In the genomic region with DNA sequence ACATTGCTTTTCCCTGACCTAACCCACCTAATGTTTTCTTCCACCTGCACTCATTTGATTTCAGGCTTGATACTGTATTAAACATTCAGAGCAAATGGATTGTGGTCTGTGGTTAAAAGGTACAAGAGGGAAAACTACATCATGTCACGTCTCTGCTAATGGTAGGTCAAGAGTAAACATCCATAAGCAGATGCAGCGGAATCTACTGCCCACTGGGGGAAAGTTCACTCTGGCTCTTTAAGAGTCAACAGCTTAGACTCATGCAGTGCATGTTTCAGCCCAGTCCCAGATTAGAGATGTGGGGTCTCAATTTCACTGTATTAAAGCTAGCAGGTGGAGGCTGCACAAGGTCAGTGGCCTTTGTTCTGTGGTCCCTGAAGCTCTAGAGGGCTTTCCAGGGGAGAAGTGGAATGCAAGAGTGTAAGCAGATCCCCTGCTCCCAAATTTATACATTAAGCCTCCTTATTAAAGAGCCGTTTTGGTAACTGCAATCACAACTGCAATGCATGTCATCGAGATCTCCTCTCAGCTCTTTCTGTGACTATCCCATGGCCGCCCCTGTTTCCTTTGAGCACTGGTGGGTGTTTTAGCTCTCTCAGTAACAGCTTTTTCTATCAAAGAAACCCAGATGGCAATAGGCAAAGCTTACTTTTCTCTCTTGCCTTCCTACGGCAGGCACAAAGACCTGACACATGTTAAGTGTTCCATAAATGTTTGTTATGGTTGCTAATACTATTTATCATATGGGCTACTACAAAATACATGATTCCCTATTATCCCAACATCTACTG, we compare ENCODE assay signal across 15 cellular contexts. TPM values are rescaled to one million over a fixed set of nuclear protein-coding genes. Genes with fewer than 3 reads are reported as not detected.
DNase-seq lines count a peak whose midpoint lies in the region; ATAC-seq and TF ChIP-seq lines count a peak whose summit lies in the region.
"Had no signal": no experiment of that assay in that cellular context is flagged by ENCODE, and none has a peak within 500 bp of the region (broad histone marks: within the 10 kb centered on the region; RNA-seq: fewer than 3 reads in every experiment).

No MANE protein-coding gene starts in this region.

- H3K4me3 ChIP-seq in HUES64 (ENCODE audit: low read length) (no peak overlapping the region), cardiac fibroblast (replicated peaks in 1 of 2; ENCODE audit: low read depth in 2 of 2, low read length in 2 of 2) (no peak overlapping the region), PC-9 (no peak overlapping the region)
- H3K4me3 ChIP-seq: esophagus squamous epithelium had no signal

- intact Hi-C loops in PC-9 (cut with micrococcal nuclease; ENCODE audit: unreplicated experiment) = no loop called here

- H3K27me3 ChIP-seq in HUES64 (ENCODE audit: insufficient read depth, low read length) = no peaks in the 10 kb centered on the region
- no peaks in the 10 kb centered on the region for H3K27me3 ChIP-seq in PC-9 (ENCODE audit: insufficient read depth, low read depth)
- H3K27me3 ChIP-seq: esophagus squamous epithelium had no signal

- H4K20me1 ChIP-seq in PC-9 (ENCODE audit: insufficient read depth) = no peaks in the 10 kb centered on the region

- ATAC-seq in left lobe of liver = peak; percentile 64
- ATAC-seq in HG03442 (IDR thresholded peaks at IDR 0.05; ENCODE audit: unreplicated experiment) = no peak
- ATAC-seq: activated CD8-positive, alpha-beta T cell treated with anti-CD3 and anti-CD28 coated beads for 36 hours; HCT116; stimulated activated effector memory CD8-positive, alpha-beta T cell treated with anti-CD3 and anti-CD28 coated beads, Interleukin-12 subunit alpha, Interleukin-12 subunit beta, amount 100 ng/mL, for 72 hours had no signal

- peak overlapping the region; percentile 29 for H3K27ac ChIP-seq in HUES64 (ENCODE audit: low read depth, low read length)
- H3K27ac ChIP-seq in PC-9 = no peak overlapping the region

- DNase-seq in cardiac fibroblast (ENCODE audit: low read depth in 2 of 2) (peak; percentile 2 to 11), left lobe of liver (ENCODE audit: low spot score) (no peak), type B pancreatic cell (ENCODE audit: extremely low spot score, unreplicated experiment) (no peak), PC-9 (no peak), dermis blood vessel endothelial cell (no peak)
- DNase-seq: activated CD8-positive, alpha-beta T cell treated with anti-CD3 and anti-CD28 coated beads for 36 hours; DMS79 treated with DMSO at 0.1 percent for 48 hours; esophagus squamous epithelium; NCI-H510A had no signal

- H3K9me2 ChIP-seq in PC-9 (ENCODE audit: insufficient read depth) = no peaks in the 10 kb centered on the region

- H3K27ac Mint-ChIP-seq in type B pancreatic cell = peak overlapping the region; percentile 2
- H3K27ac Mint-ChIP-seq: activated CD8-positive, alpha-beta T cell treated with anti-CD3 and anti-CD28 coated beads for 36 hours; stimulated activated effector memory CD8-positive, alpha-beta T cell treated with anti-CD3 and anti-CD28 coated beads, Interleukin-12 subunit alpha, Interleukin-12 subunit beta, amount 100 ng/mL, for 72 hours had no signal

- CTCF ChIA-PET in PC-9 (lab: Charles Lee) = no interaction called here

- H3K27me3 Mint-ChIP-seq in type B pancreatic cell = no peaks in the 10 kb centered on the region
- H3K27me3 Mint-ChIP-seq: activated CD8-positive, alpha-beta T cell treated with anti-CD3 and anti-CD28 coated beads for 36 hours had no signal

- 70% methylated on average over 5 of the region's 6 CpGs for WGBS in HUES64

- TF ChIP-seq CTCF in cardiac fibroblast (IDR thresholded peaks at IDR 0.05; ENCODE audit: low read depth, low read length) (no peak), type B pancreatic cell (conservative IDR thresholded peaks at IDR 0.05) (no peak), PC-9 (conservative IDR thresholded peaks at IDR 0.05) (no peak)

- H3K4me1 Mint-ChIP-seq in type B pancreatic cell (ENCODE audit: unreplicated experiment) = peaks cover 15% of the 10 kb centered on the region
- H3K4me1 Mint-ChIP-seq: stimulated activated effector memory CD8-positive, alpha-beta T cell treated with anti-CD3 and anti-CD28 coated beads, Interleukin-12 subunit alpha, Interleukin-12 subunit beta, amount 100 ng/mL, for 72 hours had no signal

- POLR2A ChIA-PET in PC-9 (lab: Charles Lee; ENCODE audit: unreplicated experiment) = no interaction called here

- H3K9ac ChIP-seq in HUES64 (ENCODE audit: low read depth, low read length) = no peak overlapping the region

- H3F3A ChIP-seq in PC-9 (ENCODE audit: insufficient read depth, low read depth) = no peaks in the 10 kb centered on the region

- no peaks in the 10 kb centered on the region; the same call in 1 of the 2 replicates for H3K36me3 ChIP-seq in HUES64 (ENCODE audit: insufficient read depth, low read length)
- H3K36me3 ChIP-seq in PC-9 (ENCODE audit: low read depth) = no peaks in the 10 kb centered on the region
- H3K36me3 ChIP-seq: esophagus squamous epithelium had no signal

- no TSS peak for BruUV-seq in PC-9 (replicated peaks; lab: Mats Ljungman, UMichigan)

- H3K9me3 ChIP-seq in HUES64 (ENCODE audit: insufficient read depth, low read depth, low read length) (no peaks in the 10 kb centered on the region), PC-9 (ENCODE audit: insufficient read depth, low read depth) (no peaks in the 10 kb centered on the region)
- H3K9me3 ChIP-seq: esophagus squamous epithelium had no signal

- H3K4me3 Mint-ChIP-seq in type B pancreatic cell = no peak overlapping the region
- H3K4me3 Mint-ChIP-seq: activated CD8-positive, alpha-beta T cell treated with anti-CD3 and anti-CD28 coated beads for 36 hours; CD14-positive monocyte; stimulated activated effector memory CD8-positive, alpha-beta T cell treated with anti-CD3 and anti-CD28 coated beads, Interleukin-12 subunit alpha, Interleukin-12 subunit beta, amount 100 ng/mL, for 72 hours had no signal

- H3K4me1 ChIP-seq in HUES64 (ENCODE audit: insufficient read depth, low read length) = peaks cover 59% of the 10 kb centered on the region
- H3K4me1 ChIP-seq in PC-9 (replicated peaks; ENCODE audit: insufficient read depth) = no peaks in the 10 kb centered on the region

- H3K4me2 ChIP-seq in PC-9 = no peak overlapping the region

- no peaks in the 10 kb centered on the region for H3K36me3 Mint-ChIP-seq in type B pancreatic cell
- H3K36me3 Mint-ChIP-seq: CD14-positive monocyte; stimulated activated effector memory CD8-positive, alpha-beta T cell treated with anti-CD3 and anti-CD28 coated beads, Interleukin-12 subunit alpha, Interleukin-12 subunit beta, amount 100 ng/mL, for 72 hours had no signal

- H3K9me3 Mint-ChIP-seq in type B pancreatic cell = no peaks in the 10 kb centered on the region
- H3K9me3 Mint-ChIP-seq: activated CD8-positive, alpha-beta T cell treated with anti-CD3 and anti-CD28 coated beads for 36 hours; stimulated activated effector memory CD8-positive, alpha-beta T cell treated with anti-CD3 and anti-CD28 coated beads, Interleukin-12 subunit alpha, Interleukin-12 subunit beta, amount 100 ng/mL, for 72 hours had no signal

- H3K79me2 ChIP-seq in PC-9 (ENCODE audit: low read depth) = no peaks in the 10 kb centered on the region

- no peak overlapping the region for H2AFZ ChIP-seq in PC-9

RNA-seq across cellular contexts. Expression of a gene that starts 53.5 kb away (rescaled TPM):
- polyA plus RNA-seq in HUES64 (2013, experiment 1 of 2) = 43.8 TPM
- polyA plus RNA-seq in HUES64 (2013, experiment 2 of 2) = 57.0 TPM
- total RNA-seq in left lobe of liver (21.0 TPM), type B pancreatic cell (ENCODE audit: low replicate concordance) (1.5 and 31.5 TPM in 2 replicates), PC-9 (2021) (not detected in 2 replicates), dermis blood vessel endothelial cell (220 and 258 TPM in 2 replicates)
- total RNA-seq: activated CD8-positive, alpha-beta T cell treated with anti-CD3 and anti-CD28 coated beads for 36 hours; LHCN-M2 had no signal
- polyA plus RNA-seq: CD14-positive monocyte had no signal

Comparison
In these comparisons a context has a peak if more than half of its experiments do, and no peak if none do; other contexts are left out.
1. DNase-seq: peak in cardiac fibroblast (2 of 2); none in left lobe of liver (single experiment), type B pancreatic cell (single experiment), PC-9 (0 of 2) and dermis blood vessel endothelial cell (single experiment).